Comparison of ENCODE assay signal across 15 cellular contexts in the genomic region with DNA sequence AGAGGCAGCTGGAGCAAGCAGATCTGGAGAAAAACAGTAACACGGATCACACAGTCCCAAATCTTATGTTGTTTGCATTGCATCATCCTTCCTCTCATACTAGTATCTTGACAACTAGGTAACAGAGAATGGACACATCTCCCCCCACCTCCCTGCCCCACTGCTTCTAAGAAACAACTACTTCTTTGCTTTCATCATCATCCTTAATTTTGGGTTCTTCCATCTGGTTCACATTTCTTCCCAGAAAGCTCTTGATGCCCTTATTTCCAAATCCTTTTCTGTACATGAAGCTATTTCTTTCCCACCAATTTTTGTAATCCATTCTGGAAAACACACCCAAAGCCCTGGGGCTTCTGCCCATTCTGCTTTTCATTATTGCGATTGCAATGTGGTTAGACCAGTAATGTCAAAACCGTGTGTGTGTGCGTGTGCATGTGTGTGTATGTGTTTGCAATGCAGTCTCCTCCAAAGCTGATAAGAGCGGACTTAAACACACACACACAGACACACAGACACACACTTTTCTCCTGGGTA.
DNase-seq lines count a peak whose midpoint lies in the region; ATAC-seq, FAIRE-seq and TF ChIP-seq lines count a peak whose summit lies in the region.
"Had no signal": no experiment of that assay in that cellular context is flagged by ENCODE, and none has a peak within 500 bp of the region (broad histone marks: within the 10 kb centered on the region; RNA-seq: fewer than 3 reads in every experiment).

No MANE protein-coding gene starts in this region.

- no peak for TF ChIP-seq POLR2A in GM12891 (IDR thresholded peaks at IDR 0.05; ENCODE audit: low read depth, low read length)

- peak; percentile 28 for FAIRE-seq in GM12891 (lab: Jason Lieb, UNC)
- FAIRE-seq: pancreas had no signal

- DNase-seq in GM12891 (ENCODE audit: insufficient read length, low spot score): no peak
- DNase-seq in amniotic stem cell (lab: John Stamatoyannopoulos, UW): peak; percentile 74
- DNase-seq in foreskin fibroblast: peak; percentile 33 to 78
- peak; percentile 36 for DNase-seq in stromal cell of bone marrow (ENCODE audit: low read depth)
- DNase-seq in NCI-H524 treated with DMSO at 0.1 percent for 48 hours (lab: John Stamatoyannopoulos, UW): no peak
- DNase-seq: activated CD8-positive, alpha-beta memory T cell treated with anti-CD3 and anti-CD28 coated beads for 24 hours; glutamatergic neuron; naive B cell; NCI-H446 treated with DMSO at 0.1 percent for 48 hours; pancreas; testis had no signal

- no peak for TF ChIP-seq CTCF in foreskin fibroblast (IDR thresholded peaks at IDR 0.05; ENCODE audit: low read depth, low read length)

- ATAC-seq in HG03354 (IDR thresholded peaks at IDR 0.05; ENCODE audit: poor library complexity, severe bottlenecking, unreplicated experiment) (no peak), HG03565 (IDR thresholded peaks at IDR 0.05; ENCODE audit: unreplicated experiment) (no peak)

- H3K4me3 ChIP-seq in foreskin fibroblast (ENCODE audit: low read depth in 1 of 2, low read length in 2 of 2): no peak overlapping the region
- H3K4me3 ChIP-seq: BLaER1 treated with 17β-estradiol and CSF1 and Interleukin-3, amounts not matched to agents 10 nM and 100 nM; lung; pancreas; testis had no signal

TF ChIP-seq in GM12891, 5 proteins besides CTCF, POLR2A, EP300 and RAD21:
- TF ChIP-seq POLR2AphosphoS5 (IDR thresholded peaks at IDR 0.05; ENCODE audit: low read depth, low read length) (no peak), POU2F2 (IDR thresholded peaks at IDR 0.05; ENCODE audit: low read depth, low read length) (no peak), TAF1 (IDR thresholded peaks at IDR 0.05; ENCODE audit: low read depth, low read length) (no peak), PAX5 (IDR thresholded peaks at IDR 0.05; ENCODE audit: insufficient read depth, low read length, severe bottlenecking) (no peak), SPI1 (IDR thresholded peaks at IDR 0.05; ENCODE audit: low read depth, low read length) (no peak)

Comparison
In these comparisons a context has a peak if more than half of its experiments do, and no peak if none do; other contexts are left out.
1. DNase-seq: peak in amniotic stem cell (single experiment), foreskin fibroblast (2 of 2) and stromal cell of bone marrow (single experiment); none in GM12891 (single experiment) and NCI-H524 treated with DMSO at 0.1 percent for 48 hours (single experiment).